In genomic region chr3:137035631-137036030, GRCh38 we compare ENCODE assay signal across 9 cellular contexts.
DNase-seq lines count a peak whose midpoint lies in the region; ATAC-seq and TF ChIP-seq lines count a peak whose summit lies in the region.
"Had no signal": no experiment of that assay in that cellular context is flagged by ENCODE, and none has a peak within 500 bp of the region (broad histone marks: within the 10 kb centered on the region; RNA-seq: fewer than 3 reads in every experiment).

No MANE protein-coding gene starts in this region.

- H3K36me3 Mint-ChIP-seq in activated T-cell treated with anti-CD3 and anti-CD28 coated beads, Interleukin-2, amount 50 U/mL, for 72 hours (ENCODE audit: insufficient read depth in 2 of 2), result no peaks in the 10 kb centered on the region
- H3K36me3 Mint-ChIP-seq in activated T-cell treated with anti-CD3 and anti-CD28 coated beads, Interleukin-2, amount 50 U/mL, for 24 hours (ENCODE audit: low read depth), result no peaks in the 10 kb centered on the region
- H3K36me3 Mint-ChIP-seq in endodermal cell (ENCODE audit: low read depth), result no peaks in the 10 kb centered on the region

- H3K27me3 ChIP-seq in endodermal cell (ENCODE audit: control insufficient read depth, insufficient read depth, low read length, poor library complexity, severe bottlenecking) (no peaks in the 10 kb centered on the region), testis (no peaks in the 10 kb centered on the region)

- H3K36me3 ChIP-seq in endodermal cell (ENCODE audit: control insufficient read depth, insufficient read depth, low read length) (no peaks in the 10 kb centered on the region), testis (ENCODE audit: low read depth, missing control alignments) (no peaks in the 10 kb centered on the region)
- H3K36me3 ChIP-seq: thoracic aorta had no signal

- TF ChIP-seq POLR2A in testis (IDR thresholded peaks at IDR 0.05), result no peak

- H3K4me3 Mint-ChIP-seq in activated T-cell treated with anti-CD3 and anti-CD28 coated beads, Interleukin-2, amount 50 U/mL, for 72 hours, result no peak overlapping the region
- no peak overlapping the region for H3K4me3 Mint-ChIP-seq in activated T-cell treated with anti-CD3 and anti-CD28 coated beads, Interleukin-2, amount 50 U/mL, for 24 hours
- no peak overlapping the region for H3K4me3 Mint-ChIP-seq in endodermal cell

- DNase-seq in activated T-cell treated with anti-CD3 and anti-CD28 coated beads, Interleukin-2, amount 50 U/mL, for 72 hours, result no peak
- no peak for DNase-seq in activated T-cell treated with anti-CD3 and anti-CD28 coated beads, Interleukin-2, amount 50 U/mL, for 24 hours
- peak; percentile 49 for DNase-seq in M059J (ENCODE audit: low read depth)
- DNase-seq in endodermal cell, result peak; percentile 86
- peak; percentile 31 for DNase-seq in testis
- DNase-seq in OCI-M2 (lab: John Stamatoyannopoulos, UW; ENCODE audit: unreplicated experiment), result no peak
- DNase-seq in caudate nucleus (lab: John Stamatoyannopoulos, UW), result no peak
- DNase-seq in dedifferentiated amniotic fluid mesenchymal stem cell (ENCODE audit: extremely low spot score), result no peak

- H3K27me3 Mint-ChIP-seq in activated T-cell treated with anti-CD3 and anti-CD28 coated beads, Interleukin-2, amount 50 U/mL, for 72 hours (ENCODE audit: low read depth), result peaks cover 19% of the 10 kb centered on the region
- peaks cover 26% of the 10 kb centered on the region for H3K27me3 Mint-ChIP-seq in activated T-cell treated with anti-CD3 and anti-CD28 coated beads, Interleukin-2, amount 50 U/mL, for 24 hours
- peaks cover 3% of the 10 kb centered on the region for H3K27me3 Mint-ChIP-seq in endodermal cell (ENCODE audit: insufficient read depth)

- H3K27ac ChIP-seq in endodermal cell (ENCODE audit: low read depth, low read length) (no peak overlapping the region), testis (no peak overlapping the region), caudate nucleus (ENCODE audit: low read depth, low read length) (no peak overlapping the region)
- H3K27ac ChIP-seq: thoracic aorta had no signal

- peak; percentile 13 to 43 for ATAC-seq in activated T-cell treated with anti-CD3 and anti-CD28 coated beads, Interleukin-2, amount 50 U/mL, for 72 hours (replicated peaks in 1 of 2)

- H3K4me3 ChIP-seq in endodermal cell (ENCODE audit: low read length) (no peak overlapping the region), testis (no peak overlapping the region)
- H3K4me3 ChIP-seq: thoracic aorta had no signal

- no peak overlapping the region for H3K9ac ChIP-seq in endodermal cell (ENCODE audit: extremely low read depth, low read length, poor library complexity, severe bottlenecking)

- intact Hi-C loops in testis (cut with DNase I; ENCODE audit: low total_unique reads), result no loop called here

- H3K9me3 ChIP-seq in endodermal cell (ENCODE audit: control insufficient read depth, low read length) (no peaks in the 10 kb centered on the region), testis (no peaks in the 10 kb centered on the region)
- H3K9me3 ChIP-seq: thoracic aorta had no signal

- WGBS in endodermal cell (ENCODE audit: insufficient coverage in 1 of 2, insufficient read length in 1 of 2), 2 experiments, result 83 to 87% methylated on average over 5 of the region's 5 CpGs
- 91 to 100% methylated on average over 2 to 5 of the region's 5 CpGs for WGBS in testis, 2 donors

- TF ChIP-seq CTCF in endodermal cell (conservative IDR thresholded peaks at IDR 0.05), result peak; percentile 73
- peak in 1 of 3 experiments; percentile 11 for TF ChIP-seq CTCF in testis (IDR thresholded peaks at IDR 0.05)

- no peak overlapping the region for H3K27ac Mint-ChIP-seq in activated T-cell treated with anti-CD3 and anti-CD28 coated beads, Interleukin-2, amount 50 U/mL, for 72 hours
- no peak overlapping the region for H3K27ac Mint-ChIP-seq in activated T-cell treated with anti-CD3 and anti-CD28 coated beads, Interleukin-2, amount 50 U/mL, for 24 hours
- H3K27ac Mint-ChIP-seq in endodermal cell, result no peak overlapping the region

- H3K4me1 ChIP-seq in endodermal cell (ENCODE audit: control insufficient read depth, insufficient read depth, low read length), result peaks cover 5% of the 10 kb centered on the region
- H3K4me1 ChIP-seq in testis, result peaks cover 5% of the 10 kb centered on the region

- no peaks in the 10 kb centered on the region for H3K9me3 Mint-ChIP-seq in activated T-cell treated with anti-CD3 and anti-CD28 coated beads, Interleukin-2, amount 50 U/mL, for 72 hours
- no peaks in the 10 kb centered on the region for H3K9me3 Mint-ChIP-seq in activated T-cell treated with anti-CD3 and anti-CD28 coated beads, Interleukin-2, amount 50 U/mL, for 24 hours
- no peaks in the 10 kb centered on the region for H3K9me3 Mint-ChIP-seq in endodermal cell

- peaks cover 10% of the 10 kb centered on the region for H3K4me1 Mint-ChIP-seq in activated T-cell treated with anti-CD3 and anti-CD28 coated beads, Interleukin-2, amount 50 U/mL, for 72 hours (ENCODE audit: low read depth)
- H3K4me1 Mint-ChIP-seq in activated T-cell treated with anti-CD3 and anti-CD28 coated beads, Interleukin-2, amount 50 U/mL, for 24 hours (ENCODE audit: low read depth), result peaks cover 6% of the 10 kb centered on the region
- H3K4me1 Mint-ChIP-seq in endodermal cell, result peaks cover 28% of the 10 kb centered on the region

Comparison
In these comparisons a context has a peak if more than half of its experiments do, and no peak if none do; other contexts are left out.
1. DNase-seq: peak in M059J (single experiment), endodermal cell (single experiment) and testis (single experiment); none in activated T-cell treated with anti-CD3 and anti-CD28 coated beads, Interleukin-2, amount 50 U/mL, for 72 hours (0 of 2), activated T-cell treated with anti-CD3 and anti-CD28 coated beads, Interleukin-2, amount 50 U/mL, for 24 hours (single experiment), OCI-M2 (single experiment), caudate nucleus (0 of 61) and dedifferentiated amniotic fluid mesenchymal stem cell (single experiment).